1 cellular context compared by ENCODE assay signal in genomic region chr9:132504452-132504851, GRCh38.
TF ChIP-seq lines count a peak whose summit lies in the region.

No MANE protein-coding gene starts in this region.

TF ChIP-seq in SK-N-SH, 30 proteins besides CTCF, POLR2A, EP300 and RAD21 (continued from another document):
- TF ChIP-seq USF1 (IDR thresholded peaks at IDR 0.05; ENCODE audit: borderline replicate concordance, low read depth), result no peak
- no peak for TF ChIP-seq TEAD4 (IDR thresholded peaks at IDR 0.05; ENCODE audit: borderline replicate concordance, insufficient read depth)
- TF ChIP-seq GATA2 (CRISPR knock-in tag; IDR thresholded peaks at IDR 0.05), result peak; percentile 94
- no peak for TF ChIP-seq PBX3 (IDR thresholded peaks at IDR 0.05)
- TF ChIP-seq SMC3 (IDR thresholded peaks at IDR 0.05; ENCODE audit: low read depth, low read length), result no peak
- TF ChIP-seq FOXJ3 (CRISPR knock-in tag; IDR thresholded peaks at IDR 0.05), result peak; percentile 85; the same call in 1 of the 2 replicates
- peak; percentile 43 for TF ChIP-seq CHD2 (IDR thresholded peaks at IDR 0.05; ENCODE audit: low read length, partially characterized antibody)
- no peak for TF ChIP-seq USF2 (IDR thresholded peaks at IDR 0.05; ENCODE audit: borderline replicate concordance, low read depth, low read length)
- TF ChIP-seq EZH2phosphoT487 (IDR thresholded peaks at IDR 0.05; ENCODE audit: borderline replicate concordance, low read depth), result no peak
- TF ChIP-seq GABPA (IDR thresholded peaks at IDR 0.05; ENCODE audit: low read depth), result no peak
- no peak for TF ChIP-seq IRF3 (IDR thresholded peaks at IDR 0.05; ENCODE audit: low read depth, low read length)
- no peak for TF ChIP-seq ELF1 (IDR thresholded peaks at IDR 0.05)
- no peak for TF ChIP-seq RXRA (IDR thresholded peaks at IDR 0.05; ENCODE audit: borderline replicate concordance, low read depth)
